In the genomic region with DNA sequence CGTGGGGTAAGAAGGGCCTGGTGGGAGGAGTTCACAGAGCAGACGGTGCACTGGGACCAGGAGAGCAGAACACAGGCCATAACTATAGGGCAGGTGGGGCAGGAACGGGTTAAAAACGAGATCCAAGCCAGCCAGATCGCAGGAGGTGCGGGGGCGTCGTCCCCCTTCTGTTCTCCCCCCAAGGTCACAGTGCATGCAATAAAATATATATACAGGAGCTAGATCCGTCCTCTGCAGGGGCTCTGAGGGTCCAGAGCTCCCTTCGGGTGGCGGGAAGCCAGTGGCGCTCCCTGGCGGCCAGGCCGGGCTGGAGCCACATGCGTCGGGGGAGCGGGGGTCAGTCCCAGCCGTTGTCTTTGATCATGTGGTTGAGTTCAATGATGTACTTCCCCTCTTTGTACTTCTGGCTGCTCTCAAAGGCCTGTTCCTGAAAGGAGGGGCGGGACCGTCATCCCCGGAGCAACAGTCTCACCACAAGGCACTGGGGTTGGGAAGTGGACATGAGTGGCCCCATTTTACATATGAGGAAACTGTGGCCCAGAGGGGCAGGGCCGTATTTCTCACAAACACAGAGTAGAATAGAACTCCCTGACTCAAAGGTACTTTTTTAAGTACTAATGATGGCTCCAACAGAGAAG, we compare ENCODE assay signal across 1 cellular context.
TF ChIP-seq lines count a peak whose summit lies in the region.

No MANE protein-coding gene starts in this region.

TF ChIP-seq in K562, 482 proteins besides CTCF, POLR2A, EP300 and RAD21 (continued from another document):
- TF ChIP-seq, protein P1, sequence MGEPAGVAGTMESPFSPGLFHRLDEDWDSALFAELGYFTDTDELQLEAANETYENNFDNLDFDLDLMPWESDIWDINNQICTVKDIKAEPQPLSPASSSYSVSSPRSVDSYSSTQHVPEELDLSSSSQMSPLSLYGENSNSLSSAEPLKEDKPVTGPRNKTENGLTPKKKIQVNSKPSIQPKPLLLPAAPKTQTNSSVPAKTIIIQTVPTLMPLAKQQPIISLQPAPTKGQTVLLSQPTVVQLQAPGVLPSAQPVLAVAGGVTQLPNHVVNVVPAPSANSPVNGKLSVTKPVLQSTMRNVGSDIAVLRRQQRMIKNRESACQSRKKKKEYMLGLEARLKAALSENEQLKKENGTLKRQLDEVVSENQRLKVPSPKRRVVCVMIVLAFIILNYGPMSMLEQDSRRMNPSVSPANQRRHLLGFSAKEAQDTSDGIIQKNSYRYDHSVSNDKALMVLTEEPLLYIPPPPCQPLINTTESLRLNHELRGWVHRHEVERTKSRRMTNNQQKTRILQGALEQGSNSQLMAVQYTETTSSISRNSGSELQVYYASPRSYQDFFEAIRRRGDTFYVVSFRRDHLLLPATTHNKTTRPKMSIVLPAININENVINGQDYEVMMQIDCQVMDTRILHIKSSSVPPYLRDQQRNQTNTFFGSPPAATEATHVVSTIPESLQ (CRISPR knock-in tag; IDR thresholded peaks at IDR 0.05): peak; percentile 87; the same call in 1 of the 2 replicates
- TF ChIP-seq MEF2D (tag; conservative IDR thresholded peaks at IDR 0.05; ENCODE audit: low read depth) (peak; percentile 91), ZKSCAN1 (IDR thresholded peaks at IDR 0.05; ENCODE audit: low read depth, low read length) (peak; percentile 59; the same call in 1 of the 2 replicates), ZNF124 (CRISPR knock-in tag; IDR thresholded peaks at IDR 0.05) (no peak), ETV6 (IDR thresholded peaks at IDR 0.05; ENCODE audit: borderline replicate concordance in 1 of 2, low read depth in 2 of 2, low read length in 1 of 2) (no peak; a peak in 2 of 4 replicates), ETV6 (CRISPR knock-in tag; IDR thresholded peaks at IDR 0.05; ENCODE audit: borderline replicate concordance) (no peak), ZNF57 (CRISPR knock-in tag; IDR thresholded peaks at IDR 0.05) (peak; percentile 61; the same call in 1 of the 2 replicates), ZNF707 (CRISPR knock-in tag; conservative IDR thresholded peaks at IDR 0.05) (peak; percentile 82)
- TF ChIP-seq, protein P2, sequence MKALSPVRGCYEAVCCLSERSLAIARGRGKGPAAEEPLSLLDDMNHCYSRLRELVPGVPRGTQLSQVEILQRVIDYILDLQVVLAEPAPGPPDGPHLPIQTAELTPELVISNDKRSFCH (CRISPR knock-in tag; IDR thresholded peaks at IDR 0.05): peak; percentile 69; the same call in 1 of the 2 replicates
- TF ChIP-seq, protein P2 (tag; IDR thresholded peaks at IDR 0.05): peak; percentile 96
TF ChIP-seq in K562: peak in this region for 249.
